In the genomic region with DNA sequence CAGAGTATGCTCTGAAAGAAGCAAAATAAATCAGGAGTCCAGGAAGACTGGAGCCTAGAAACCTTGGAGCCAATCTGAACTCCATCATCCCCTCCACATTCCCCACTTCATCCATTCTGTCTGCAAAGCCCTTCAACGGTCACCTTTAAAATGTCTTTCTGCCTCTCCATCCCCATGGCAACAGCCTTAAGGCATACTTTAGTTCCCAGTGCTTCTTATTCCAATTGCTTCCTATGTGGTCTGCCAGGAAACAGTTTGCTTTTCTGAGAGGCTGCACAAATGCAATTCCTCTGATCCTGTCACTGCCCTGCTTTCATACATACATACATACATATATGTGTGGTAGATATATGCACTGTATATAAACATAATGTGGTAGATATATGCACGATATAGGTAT, we compare ENCODE assay signal across 1 cellular context.
TF ChIP-seq lines count a peak whose summit lies in the region.

No MANE protein-coding gene starts in this region.

TF ChIP-seq in IMR-90, 13 proteins besides CTCF, POLR2A, EP300 and RAD21 (continued from another document):
- TF ChIP-seq, protein P1, sequence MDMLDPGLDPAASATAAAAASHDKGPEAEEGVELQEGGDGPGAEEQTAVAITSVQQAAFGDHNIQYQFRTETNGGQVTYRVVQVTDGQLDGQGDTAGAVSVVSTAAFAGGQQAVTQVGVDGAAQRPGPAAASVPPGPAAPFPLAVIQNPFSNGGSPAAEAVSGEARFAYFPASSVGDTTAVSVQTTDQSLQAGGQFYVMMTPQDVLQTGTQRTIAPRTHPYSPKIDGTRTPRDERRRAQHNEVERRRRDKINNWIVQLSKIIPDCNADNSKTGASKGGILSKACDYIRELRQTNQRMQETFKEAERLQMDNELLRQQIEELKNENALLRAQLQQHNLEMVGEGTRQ (IDR thresholded peaks at IDR 0.05; ENCODE audit: low read depth, low read length), result no peak
- TF ChIP-seq MAZ (IDR thresholded peaks at IDR 0.05; ENCODE audit: borderline replicate concordance, low read depth, low read length), result no peak
- TF ChIP-seq MXI1 (IDR thresholded peaks at IDR 0.05; ENCODE audit: borderline replicate concordance, low read depth, low read length), result no peak
- TF ChIP-seq MAFK (IDR thresholded peaks at IDR 0.05; ENCODE audit: low read depth, low read length), result no peak
